ENCODE assay signal across 21 cellular contexts in the genomic region with DNA sequence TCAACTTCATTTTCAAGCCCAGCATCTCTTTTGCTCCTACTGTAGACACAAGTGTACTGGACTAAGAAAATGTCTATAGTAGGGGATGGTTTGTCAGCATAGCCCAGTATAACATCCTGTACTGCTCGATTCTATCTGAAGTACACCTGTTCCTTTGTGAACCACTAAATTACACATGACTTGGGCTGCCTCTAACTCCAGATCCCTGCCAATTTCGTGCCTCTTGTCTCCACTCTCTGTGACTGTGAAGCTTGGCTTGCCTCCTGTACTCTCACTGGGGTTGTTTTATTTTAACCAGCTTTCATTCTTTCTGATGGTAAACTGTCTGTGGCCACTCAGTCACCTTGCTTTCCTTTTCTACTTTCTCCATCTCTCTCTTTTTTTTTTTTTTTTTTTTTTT.
"Had no signal": no experiment of that assay in that cellular context is flagged by ENCODE, and none has a peak within 500 bp of the region (broad histone marks: within the 10 kb centered on the region; RNA-seq: fewer than 3 reads in every experiment).

No MANE protein-coding gene starts in this region.

- H3K36me3 ChIP-seq: adrenal gland, cardiac muscle cell, lower lobe of right lung, neural progenitor cell, pancreas had no signal

- H3K4me1 ChIP-seq: adrenal gland, lower lobe of right lung, neural progenitor cell, pancreas, tibial artery had no signal

- ATAC-seq: activated CD8-positive, alpha-beta T cell treated with anti-CD3 and anti-CD28 coated beads for 36 hours; activated T-cell treated with anti-CD3 and anti-CD28 coated beads, Interleukin-2, amount 50 U/mL, for 4 hours; lower lobe of right lung; pancreas; stimulated activated naive B cell treated with anti-CD40 and anti-IgM and Interleukin-4, amounts not matched to agents 10 μg/mL and 1 μg/mL and 100 μg/mL, for 72 hours; T-helper 17 cell had no signal

- H3K27ac ChIP-seq: adrenal gland, cardiac muscle cell, coronary artery, esophagus squamous epithelium, lower lobe of right lung, neural progenitor cell, pancreas, skin epidermis, tibial artery had no signal

- DNase-seq: activated B cell treated with CpG ODN at 0.5 μM for 24 hours; activated CD4-positive, alpha-beta T cell treated with anti-CD3 and anti-CD28 coated beads for 48 hours; activated CD8-positive, alpha-beta T cell treated with anti-CD3 and anti-CD28 coated beads for 36 hours; activated effector memory CD4-positive, alpha-beta T cell treated with anti-CD3 and anti-CD28 coated beads, Interleukin-2, amount 50 U/mL, for 16 hours; activated T-cell treated with anti-CD3 and anti-CD28 coated beads, Interleukin-2, amount 50 U/mL, for 4 hours; adrenal gland; effector CD4-positive, alpha-beta T cell; esophagus squamous epithelium; kidney glomerular epithelial cell; lower lobe of right lung; midbrain; pancreas; stimulated activated CD4-positive, alpha-beta T cell treated with anti-CD3 and anti-CD28 coated beads, Interleukin-15, amount 100 ng/mL, for 24 hours; stimulated activated CD4-positive, alpha-beta T cell treated with anti-CD3 and anti-CD28 coated beads, Interleukin-4, amount 100 ng/mL, for 1 hour; stimulated activated naive B cell treated with anti-CD40 and anti-IgM and Interleukin-4, amounts not matched to agents 10 μg/mL and 1 μg/mL and 100 μg/mL, for 72 hours; T-helper 17 cell; tibial artery had no signal

- H3K27me3 ChIP-seq: adrenal gland, esophagus squamous epithelium, neural progenitor cell, pancreas, tibial artery had no signal

- H3K4me3 ChIP-seq: adrenal gland, cardiac muscle cell, coronary artery, esophagus squamous epithelium, lower lobe of right lung, neural progenitor cell, pancreas, skin epidermis, tibial artery had no signal

- H3K9me3 ChIP-seq: adrenal gland, esophagus squamous epithelium, pancreas, tibial artery had no signal
